ENCODE assay signal across 1 cellular context in the genomic region with DNA sequence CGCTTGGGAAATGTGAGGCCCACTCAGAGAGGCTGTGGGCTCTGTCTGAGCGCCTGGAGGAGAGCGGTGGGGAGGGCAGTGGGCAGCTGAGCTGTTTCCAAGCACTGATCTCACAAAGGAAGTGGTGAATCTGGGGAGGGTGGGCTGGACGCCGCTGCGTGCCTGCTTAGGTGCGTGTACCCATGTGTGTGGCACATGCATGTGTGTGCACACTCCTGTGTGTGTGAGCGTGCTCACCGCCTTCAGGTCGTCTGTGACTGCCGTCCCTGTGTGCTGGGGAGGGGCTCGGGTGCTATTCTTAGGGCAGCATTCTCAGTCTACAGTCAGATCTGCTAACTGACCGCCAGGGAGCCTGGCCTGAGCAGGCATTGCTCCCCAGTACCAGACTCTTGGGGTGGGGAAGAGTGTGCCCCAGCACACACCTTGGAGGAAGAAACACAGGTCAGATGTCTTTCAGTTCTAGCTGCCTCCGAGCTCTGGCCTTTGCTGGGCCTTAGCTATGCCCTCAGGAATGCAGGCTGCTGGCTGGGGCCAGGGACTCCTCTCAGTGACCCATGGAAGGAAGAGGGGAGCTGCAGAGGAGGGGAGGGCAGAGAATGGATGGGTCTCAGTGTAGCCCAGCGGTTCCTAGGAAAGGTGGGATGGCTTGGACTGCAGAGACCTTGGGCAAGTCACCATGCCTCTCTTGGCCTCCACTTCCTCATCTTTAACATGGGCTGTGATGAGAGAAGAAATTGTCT.
TF ChIP-seq lines count a peak whose summit lies in the region.

No MANE protein-coding gene starts in this region.

TF ChIP-seq in IMR-90, 13 proteins besides CTCF, POLR2A, EP300 and RAD21:
- TF ChIP-seq SMC3 (IDR thresholded peaks at IDR 0.05; ENCODE audit: low read depth, low read length) (no peak), RFX5 (IDR thresholded peaks at IDR 0.05; ENCODE audit: low read depth, low read length) (no peak), MXI1 (IDR thresholded peaks at IDR 0.05; ENCODE audit: borderline replicate concordance, low read depth, low read length) (no peak), MAFK (IDR thresholded peaks at IDR 0.05; ENCODE audit: low read depth, low read length) (no peak), CEBPB (IDR thresholded peaks at IDR 0.05; ENCODE audit: low read depth, low read length) (no peak), MAZ (IDR thresholded peaks at IDR 0.05; ENCODE audit: borderline replicate concordance, low read depth, low read length) (no peak), CHD1 (IDR thresholded peaks at IDR 0.05; ENCODE audit: low read depth, low read length) (no peak)
- TF ChIP-seq, protein P1, sequence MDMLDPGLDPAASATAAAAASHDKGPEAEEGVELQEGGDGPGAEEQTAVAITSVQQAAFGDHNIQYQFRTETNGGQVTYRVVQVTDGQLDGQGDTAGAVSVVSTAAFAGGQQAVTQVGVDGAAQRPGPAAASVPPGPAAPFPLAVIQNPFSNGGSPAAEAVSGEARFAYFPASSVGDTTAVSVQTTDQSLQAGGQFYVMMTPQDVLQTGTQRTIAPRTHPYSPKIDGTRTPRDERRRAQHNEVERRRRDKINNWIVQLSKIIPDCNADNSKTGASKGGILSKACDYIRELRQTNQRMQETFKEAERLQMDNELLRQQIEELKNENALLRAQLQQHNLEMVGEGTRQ (IDR thresholded peaks at IDR 0.05; ENCODE audit: low read depth, low read length): no peak
